In genomic region chr17:35023538-35023937, GRCh38 we compare ENCODE assay signal across 12 cellular contexts. TPM values are rescaled to one million over a fixed set of nuclear protein-coding genes. Genes with fewer than 3 reads are reported as not detected.
A peak's percentile ranks its signal among the peaks of the same experiment; 100 is the strongest.
DNase-seq lines count a peak whose midpoint lies in the region; TF ChIP-seq lines count a peak whose summit lies in the region.
"Had no signal": no experiment of that assay in that cellular context is flagged by ENCODE, and none has a peak within 500 bp of the region (broad histone marks: within the 10 kb centered on the region; RNA-seq: fewer than 3 reads in every experiment).

No MANE protein-coding gene starts in this region.

- H3K4me1 Mint-ChIP-seq in activated naive CD4-positive, alpha-beta T cell treated with anti-CD3 and anti-CD28 coated beads, Interleukin-2, amount 50 U/mL, for 24 hours = peaks cover 54% of the 10 kb centered on the region
- H3K4me1 Mint-ChIP-seq in MCF 10A (ENCODE audit: insufficient read depth, unreplicated experiment) = peaks cover 19% of the 10 kb centered on the region

- TF ChIP-seq POLR2A in transverse colon (IDR thresholded peaks at IDR 0.05) = no peak

- H3K9me3 ChIP-seq in transverse colon = no peaks in the 10 kb centered on the region
- H3K9me3 ChIP-seq: SJCRH30 had no signal

- peak overlapping the region; percentile 97 for H3K27ac Mint-ChIP-seq in activated naive CD4-positive, alpha-beta T cell treated with anti-CD3 and anti-CD28 coated beads, Interleukin-2, amount 50 U/mL, for 24 hours
- peak overlapping the region; percentile 39 for H3K27ac Mint-ChIP-seq in MCF 10A (ENCODE audit: low read depth, unreplicated experiment)

- H3K27ac ChIP-seq in transverse colon = peak overlapping the region; percentile 35 to 76 (median 70)
- H3K27ac ChIP-seq: parathyroid adenoma, SJCRH30 had no signal

- no peaks in the 10 kb centered on the region for H3K27me3 Mint-ChIP-seq in activated naive CD4-positive, alpha-beta T cell treated with anti-CD3 and anti-CD28 coated beads, Interleukin-2, amount 50 U/mL, for 24 hours
- no peaks in the 10 kb centered on the region for H3K27me3 Mint-ChIP-seq in MCF 10A (ENCODE audit: insufficient read depth, unreplicated experiment)
- H3K27me3 Mint-ChIP-seq: dendritic cell treated with granulocyte-macrophage colony-stimulating factor and Interleukin-4, amounts not matched to agents 40 ng/mL and 50 ng/mL, for 4 days had no signal

- peaks cover 0 to 5% (median 0%) of the 10 kb centered on the region in 4 donors for H3K36me3 ChIP-seq in transverse colon

- no peak overlapping the region for H3K4me3 ChIP-seq in transverse colon
- H3K4me3 ChIP-seq: SJCRH30 had no signal

- POLR2A ChIA-PET in MCF 10A (lab: Yijun Ruan, JAX) = interaction anchor here (1.1 to 3.6 kb wide), 9 partner anchors 9 to 70 kb away, joined by 3 to 28 read pairs (median 5); partner anchors contain the start of genes LIG3 and RFFL

- no peaks in the 10 kb centered on the region for H3K27me3 ChIP-seq in transverse colon
- H3K27me3 ChIP-seq: SJCRH30 had no signal

- H3K9me3 Mint-ChIP-seq in activated naive CD4-positive, alpha-beta T cell treated with anti-CD3 and anti-CD28 coated beads, Interleukin-2, amount 50 U/mL, for 24 hours = no peaks in the 10 kb centered on the region
- no peaks in the 10 kb centered on the region for H3K9me3 Mint-ChIP-seq in MCF 10A (ENCODE audit: unreplicated experiment)
- H3K9me3 Mint-ChIP-seq: dendritic cell treated with granulocyte-macrophage colony-stimulating factor and Interleukin-4, amounts not matched to agents 40 ng/mL and 50 ng/mL, for 4 days had no signal

- in situ Hi-C loops in transverse colon (cut with MboI; ENCODE audit: low pct_ligation_motif_present in 1 of 4, low pct_unique_long_range_greater_than_20kb in 1 of 4, low sequenced_read_pairs in 3 of 4) = no loop called here

- 80 to 82% methylated on average over 1 to 3 of the region's 3 CpGs for WGBS in transverse colon (ENCODE audit: low coverage in 1 of 2), 2 donors

- TF ChIP-seq CTCF in MCF 10A (IDR thresholded peaks at IDR 0.05; ENCODE audit: unreplicated experiment) = no peak
- no peak for TF ChIP-seq CTCF in transverse colon (IDR thresholded peaks at IDR 0.05)

- no peak for TF ChIP-seq EP300 in transverse colon (IDR thresholded peaks at IDR 0.05; ENCODE audit: low read depth)

- intact Hi-C loops in MCF 10A (cut with micrococcal nuclease) = loop anchor here (5.0 kb wide), 1 partner anchor 64 kb away; no protein-coding TSS in a partner anchor
- intact Hi-C loops in transverse colon (cut with DNase I; ENCODE audit: low total_unique reads) = loop anchor here (5.0 kb wide), 1 partner anchor 64 kb away; no protein-coding TSS in a partner anchor

- DNase-seq in activated naive CD4-positive, alpha-beta T cell (lab: John Stamatoyannopoulos, UW) = no peak
- DNase-seq in MCF 10A (ENCODE audit: unreplicated experiment) (peak; percentile 35), midbrain (lab: John Stamatoyannopoulos, UW) (peak; percentile 37), transverse colon (no peak), COLO829 (ENCODE audit: low spot score) (no peak)
- no peak for DNase-seq in activated CD4-positive, alpha-beta T cell treated with anti-CD3 and anti-CD28 coated beads for 4 hours
- no peak for DNase-seq in activated CD4-positive, alpha-beta T cell treated with anti-CD3 and anti-CD28 coated beads for 1 hour
- DNase-seq: NCI-H187 treated with DMSO at 0.1 percent for 48 hours, SJCRH30 had no signal

- no TSS peak for BruUV-seq in MCF 10A (replicated peaks; lab: Mats Ljungman, UMichigan)

- peaks cover 5% of the 10 kb centered on the region for H3K36me3 Mint-ChIP-seq in activated naive CD4-positive, alpha-beta T cell treated with anti-CD3 and anti-CD28 coated beads, Interleukin-2, amount 50 U/mL, for 24 hours
- H3K36me3 Mint-ChIP-seq in MCF 10A (ENCODE audit: insufficient read depth, unreplicated experiment) = peaks cover 10% of the 10 kb centered on the region

- CTCF ChIA-PET in MCF 10A (lab: Yijun Ruan, JAX) = interaction anchor here (1.8 to 2.9 kb wide), 3 partner anchors 41 to 96 kb away, joined by 5 to 12 read pairs (median 9); partner anchors contain the start of genes RAD51D and RFFL

- H3K4me1 ChIP-seq in transverse colon = peaks cover 11 to 53% (median 14%) of the 10 kb centered on the region in 4 donors
- H3K4me1 ChIP-seq: SJCRH30 had no signal

- no peak overlapping the region for H3K4me3 Mint-ChIP-seq in activated naive CD4-positive, alpha-beta T cell treated with anti-CD3 and anti-CD28 coated beads, Interleukin-2, amount 50 U/mL, for 24 hours
- no peak overlapping the region for H3K4me3 Mint-ChIP-seq in MCF 10A (ENCODE audit: unreplicated experiment)
- H3K4me3 Mint-ChIP-seq: dendritic cell treated with granulocyte-macrophage colony-stimulating factor and Interleukin-4, amounts not matched to agents 40 ng/mL and 50 ng/mL, for 4 days had no signal

RNA-seq across cellular contexts. Expression of gene RFFL, which starts 40.0 kb away (rescaled TPM):
- total RNA-seq in MCF 10A (2022) = 22.0 and 22.6 TPM in 2 replicates
- 10 to 100 TPM; 40.6 to 75.8 (median 50.7) TPM for total RNA-seq in transverse colon

RNA-seq across cellular contexts. Expression of gene LIG3, which starts 43.2 kb away (rescaled TPM):
- total RNA-seq in MCF 10A (2022) (31.1 and 39.7 TPM in 2 replicates), transverse colon (10 to 100 TPM in 3 of 4 donors, 1 to 10 TPM in 1; 9.8 to 44.5 (median 23.9) TPM)

Comparison
In these comparisons a context has a peak if more than half of its experiments do, and no peak if none do; other contexts are left out.
1. DNase-seq: peak in MCF 10A (single experiment) and midbrain (single experiment); none in activated naive CD4-positive, alpha-beta T cell (0 of 4), transverse colon (single experiment), COLO829 (single experiment), activated CD4-positive, alpha-beta T cell treated with anti-CD3 and anti-CD28 coated beads for 4 hours (0 of 2) and activated CD4-positive, alpha-beta T cell treated with anti-CD3 and anti-CD28 coated beads for 1 hour (single experiment).